8 cellular contexts compared by ENCODE assay signal in the genomic region with DNA sequence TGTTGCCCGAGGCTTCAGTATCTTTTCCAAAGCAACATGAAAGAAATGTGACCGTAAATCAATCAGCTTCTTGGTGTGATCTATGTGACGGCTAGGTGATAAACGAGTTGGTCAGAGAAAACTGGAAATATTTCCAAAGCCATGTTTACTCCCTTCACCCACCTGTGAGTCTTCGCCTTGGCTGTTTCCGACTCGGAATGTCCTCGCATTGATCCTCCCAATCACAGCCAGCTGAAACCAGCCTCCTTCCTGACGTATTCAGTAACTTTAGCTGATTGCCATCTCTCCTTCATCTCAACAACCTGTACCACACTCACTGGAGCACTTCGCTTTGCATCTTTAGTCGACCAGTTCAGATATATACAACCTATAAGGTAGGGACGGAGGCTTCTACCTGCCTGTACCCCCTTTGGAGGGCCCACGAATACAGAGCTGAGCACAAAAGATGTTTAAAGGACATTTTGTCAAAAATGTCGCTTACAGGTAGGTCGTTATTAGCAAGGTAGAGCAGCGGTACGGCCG. TPM values are rescaled to one million over a fixed set of nuclear protein-coding genes. Genes with fewer than 3 reads are reported as not detected.
A peak's percentile ranks its signal among the peaks of the same experiment; 100 is the strongest.
DNase-seq lines count a peak whose midpoint lies in the region; ATAC-seq and TF ChIP-seq lines count a peak whose summit lies in the region.

No MANE protein-coding gene starts in this region.

- WGBS in liver, result 25% methylated on average over 18 of the region's 18 CpGs

- peaks cover 8 to 33% (median 29%) of the 10 kb centered on the region in 4 donors for H3K36me3 ChIP-seq in liver (ENCODE audit: control insufficient read depth in 4 of 4, insufficient read depth in 3 of 4, low read depth in 1 of 4, low read length in 3 of 4)
- peaks cover 24% of the 10 kb centered on the region for H3K36me3 ChIP-seq in thoracic aorta

- H3K27ac Mint-ChIP-seq in central memory CD8-positive, alpha-beta T cell (ENCODE audit: low read depth), result peak overlapping the region; percentile 74

- peaks cover 48% of the 10 kb centered on the region for H3K36me3 Mint-ChIP-seq in central memory CD8-positive, alpha-beta T cell (ENCODE audit: insufficient read depth)

- ATAC-seq in central memory CD8-positive, alpha-beta T cell (replicated peaks; ENCODE audit: extremely low read depth, poor library complexity, severe bottlenecking), result no peak
- ATAC-seq in thoracic aorta (ENCODE audit: insufficient number of reproducible peaks, low FRiP score, low read depth), result no peak
- ATAC-seq in GM18858 (IDR thresholded peaks at IDR 0.05; ENCODE audit: unreplicated experiment), result no peak

- H3K9me3 Mint-ChIP-seq in central memory CD8-positive, alpha-beta T cell, result no peaks in the 10 kb centered on the region

- peak; percentile 53 for DNase-seq in NCI-H146 treated with DMSO at 0.1 percent for 48 hours (lab: John Stamatoyannopoulos, UW; ENCODE audit: unreplicated experiment)
- DNase-seq in central memory CD8-positive, alpha-beta T cell (ENCODE audit: low spot score in 2 of 2), result no peak
- DNase-seq in thoracic aorta (ENCODE audit: low spot score), result no peak
- no peak for DNase-seq in NCI-H524 (lab: John Stamatoyannopoulos, UW)
- DNase-seq in stimulated activated CD4-positive, alpha-beta T cell treated with anti-CD3 and anti-CD28 coated beads, Interleukin-12 subunit alpha, Interleukin-12 subunit beta, amount 100 ng/mL, for 4 hours, result no peak

- H3K27me3 ChIP-seq in liver (ENCODE audit: control insufficient read depth in 4 of 4, insufficient read depth in 4 of 4, low read length in 3 of 4) (no peaks in the 10 kb centered on the region), thoracic aorta (replicated peaks; ENCODE audit: insufficient read depth) (no peaks in the 10 kb centered on the region)

- TF ChIP-seq RAD21 in liver (IDR thresholded peaks at IDR 0.05), result no peak

- peak overlapping the region; percentile 80 for H3K4me3 Mint-ChIP-seq in central memory CD8-positive, alpha-beta T cell

- H3K9me3 ChIP-seq in liver (ENCODE audit: control insufficient read depth in 4 of 4, low read length in 3 of 4) (no peaks in the 10 kb centered on the region), thoracic aorta (no peaks in the 10 kb centered on the region)

- TF ChIP-seq CTCF in liver (IDR thresholded peaks at IDR 0.05; ENCODE audit: low read depth, low read length, missing input control), result no peak
- TF ChIP-seq CTCF in thoracic aorta (IDR thresholded peaks at IDR 0.05), result no peak

- H3K4me1 ChIP-seq in liver (ENCODE audit: control insufficient read depth in 4 of 4, insufficient read depth in 4 of 4, low read length in 3 of 4), result peaks cover 0 to 32% (median 24%) of the 10 kb centered on the region in 4 donors
- peaks cover 7 to 20% of the 10 kb centered on the region in 2 donors for H3K4me1 ChIP-seq in thoracic aorta (ENCODE audit: control insufficient read depth in 1 of 2, low read depth in 2 of 2)

- peak overlapping the region; percentile 69 to 93 for H3K9ac ChIP-seq in liver (ENCODE audit: low read depth in 1 of 2, low read length in 2 of 2)

- H3K27ac ChIP-seq in liver (ENCODE audit: low read depth in 1 of 2, low read length in 2 of 2), result peak overlapping the region; percentile 44 to 74
- H3K27ac ChIP-seq in thoracic aorta, result peak overlapping the region; percentile 64 to 69

- peaks cover 33% of the 10 kb centered on the region for H3K4me1 Mint-ChIP-seq in central memory CD8-positive, alpha-beta T cell

- H3K4me3 ChIP-seq in GM08714 (ENCODE audit: low read length), result peak overlapping the region; percentile 75
- peak overlapping the region; percentile 74 to 92 (median 77) for H3K4me3 ChIP-seq in liver (ENCODE audit: low read depth in 1 of 3, low read length in 3 of 3)
- peak overlapping the region; percentile 84 for H3K4me3 ChIP-seq in thoracic aorta

- H3K27me3 Mint-ChIP-seq in central memory CD8-positive, alpha-beta T cell, result no peaks in the 10 kb centered on the region

TF ChIP-seq in liver, 16 proteins besides CTCF, POLR2A, EP300 and RAD21:
- no peak for TF ChIP-seq HNF4G (IDR thresholded peaks at IDR 0.05)
- TF ChIP-seq FOXA2 (IDR thresholded peaks at IDR 0.05), result no peak
- TF ChIP-seq, protein P1, sequence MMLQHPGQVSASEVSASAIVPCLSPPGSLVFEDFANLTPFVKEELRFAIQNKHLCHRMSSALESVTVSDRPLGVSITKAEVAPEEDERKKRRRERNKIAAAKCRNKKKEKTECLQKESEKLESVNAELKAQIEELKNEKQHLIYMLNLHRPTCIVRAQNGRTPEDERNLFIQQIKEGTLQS (IDR thresholded peaks at IDR 0.05), result no peak
- TF ChIP-seq, protein P2, sequence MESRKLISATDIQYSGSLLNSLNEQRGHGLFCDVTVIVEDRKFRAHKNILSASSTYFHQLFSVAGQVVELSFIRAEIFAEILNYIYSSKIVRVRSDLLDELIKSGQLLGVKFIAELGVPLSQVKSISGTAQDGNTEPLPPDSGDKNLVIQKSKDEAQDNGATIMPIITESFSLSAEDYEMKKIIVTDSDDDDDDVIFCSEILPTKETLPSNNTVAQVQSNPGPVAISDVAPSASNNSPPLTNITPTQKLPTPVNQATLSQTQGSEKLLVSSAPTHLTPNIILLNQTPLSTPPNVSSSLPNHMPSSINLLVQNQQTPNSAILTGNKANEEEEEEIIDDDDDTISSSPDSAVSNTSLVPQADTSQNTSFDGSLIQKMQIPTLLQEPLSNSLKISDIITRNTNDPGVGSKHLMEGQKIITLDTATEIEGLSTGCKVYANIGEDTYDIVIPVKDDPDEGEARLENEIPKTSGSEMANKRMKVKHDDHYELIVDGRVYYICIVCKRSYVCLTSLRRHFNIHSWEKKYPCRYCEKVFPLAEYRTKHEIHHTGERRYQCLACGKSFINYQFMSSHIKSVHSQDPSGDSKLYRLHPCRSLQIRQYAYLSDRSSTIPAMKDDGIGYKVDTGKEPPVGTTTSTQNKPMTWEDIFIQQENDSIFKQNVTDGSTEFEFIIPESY (IDR thresholded peaks at IDR 0.05), result no peak
- TF ChIP-seq TAF1 (conservative IDR thresholded peaks at IDR 0.05), result no peak
- TF ChIP-seq EGR1 (IDR thresholded peaks at IDR 0.05; ENCODE audit: low read depth in 2 of 2), result no peak
- no peak for TF ChIP-seq NR2F2 (IDR thresholded peaks at IDR 0.05)
- TF ChIP-seq GABPA (IDR thresholded peaks at IDR 0.05 in 1 of 2, conservative IDR thresholded peaks at IDR 0.05 in 1 of 2), result no peak
- no peak for TF ChIP-seq HNF4A (conservative IDR thresholded peaks at IDR 0.05)
- no peak for TF ChIP-seq RXRA (IDR thresholded peaks at IDR 0.05)
- TF ChIP-seq, protein P3, sequence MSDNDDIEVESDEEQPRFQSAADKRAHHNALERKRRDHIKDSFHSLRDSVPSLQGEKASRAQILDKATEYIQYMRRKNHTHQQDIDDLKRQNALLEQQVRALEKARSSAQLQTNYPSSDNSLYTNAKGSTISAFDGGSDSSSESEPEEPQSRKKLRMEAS (IDR thresholded peaks at IDR 0.05), result no peak
- no peak for TF ChIP-seq FOXA1 (IDR thresholded peaks at IDR 0.05)
- TF ChIP-seq, protein P4, sequence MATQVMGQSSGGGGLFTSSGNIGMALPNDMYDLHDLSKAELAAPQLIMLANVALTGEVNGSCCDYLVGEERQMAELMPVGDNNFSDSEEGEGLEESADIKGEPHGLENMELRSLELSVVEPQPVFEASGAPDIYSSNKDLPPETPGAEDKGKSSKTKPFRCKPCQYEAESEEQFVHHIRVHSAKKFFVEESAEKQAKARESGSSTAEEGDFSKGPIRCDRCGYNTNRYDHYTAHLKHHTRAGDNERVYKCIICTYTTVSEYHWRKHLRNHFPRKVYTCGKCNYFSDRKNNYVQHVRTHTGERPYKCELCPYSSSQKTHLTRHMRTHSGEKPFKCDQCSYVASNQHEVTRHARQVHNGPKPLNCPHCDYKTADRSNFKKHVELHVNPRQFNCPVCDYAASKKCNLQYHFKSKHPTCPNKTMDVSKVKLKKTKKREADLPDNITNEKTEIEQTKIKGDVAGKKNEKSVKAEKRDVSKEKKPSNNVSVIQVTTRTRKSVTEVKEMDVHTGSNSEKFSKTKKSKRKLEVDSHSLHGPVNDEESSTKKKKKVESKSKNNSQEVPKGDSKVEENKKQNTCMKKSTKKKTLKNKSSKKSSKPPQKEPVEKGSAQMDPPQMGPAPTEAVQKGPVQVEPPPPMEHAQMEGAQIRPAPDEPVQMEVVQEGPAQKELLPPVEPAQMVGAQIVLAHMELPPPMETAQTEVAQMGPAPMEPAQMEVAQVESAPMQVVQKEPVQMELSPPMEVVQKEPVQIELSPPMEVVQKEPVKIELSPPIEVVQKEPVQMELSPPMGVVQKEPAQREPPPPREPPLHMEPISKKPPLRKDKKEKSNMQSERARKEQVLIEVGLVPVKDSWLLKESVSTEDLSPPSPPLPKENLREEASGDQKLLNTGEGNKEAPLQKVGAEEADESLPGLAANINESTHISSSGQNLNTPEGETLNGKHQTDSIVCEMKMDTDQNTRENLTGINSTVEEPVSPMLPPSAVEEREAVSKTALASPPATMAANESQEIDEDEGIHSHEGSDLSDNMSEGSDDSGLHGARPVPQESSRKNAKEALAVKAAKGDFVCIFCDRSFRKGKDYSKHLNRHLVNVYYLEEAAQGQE (IDR thresholded peaks at IDR 0.05), result no peak
- no peak for TF ChIP-seq JUND (IDR thresholded peaks at IDR 0.05)
- no peak for TF ChIP-seq YY1 (IDR thresholded peaks at IDR 0.05)
- no peak for TF ChIP-seq SP1 (IDR thresholded peaks at IDR 0.05)

RNA-seq across cellular contexts. Expression of a gene that starts 7.2 kb away (rescaled TPM):
- 1,000 to 10,000 TPM in 1 of 2 donors, 100 to 1,000 TPM in 1; 989 to 1,192 TPM for total RNA-seq in liver
- 1,000 to 10,000 TPM in 1 of 2 donors, 100 to 1,000 TPM in 1; 309 to 1,118 TPM for polyA plus RNA-seq in liver
- total RNA-seq in thoracic aorta, result 1,000 to 10,000 TPM; 1,235 to 1,884 TPM

RNA-seq across cellular contexts. Expression of a gene that starts 21.8 kb away (rescaled TPM):
- total RNA-seq in liver (not detected), thoracic aorta (under 1 TPM in 1 of 2 donors, not detected in 1; 0.56 TPM)
- polyA plus RNA-seq in liver, result not detected

RNA-seq across cellular contexts. Expression of a gene that starts 36.2 kb away (rescaled TPM):
- total RNA-seq in liver (not detected), thoracic aorta (not detected)
- not detected for polyA plus RNA-seq in liver

RNA-seq across cellular contexts. Expression of a gene that starts 59.9 kb away (rescaled TPM):
- total RNA-seq in liver (10 to 100 TPM; 49.1 to 52.3 TPM), thoracic aorta (100 to 1,000 TPM; 110 to 113 TPM)
- polyA plus RNA-seq in liver, result 10 to 100 TPM; 15.3 to 21.7 TPM
